ENCODE assay signal across 1 cellular context in genomic region chr4:8595237-8596087, GRCh38.
TF ChIP-seq lines count a peak whose summit lies in the region.

No MANE protein-coding gene starts in this region.

TF ChIP-seq in HepG2, 621 proteins besides CTCF, POLR2A, EP300 and RAD21:
- TF ChIP-seq ATF7 (IDR thresholded peaks at IDR 0.05): peak; percentile 72
- TF ChIP-seq ATF7 (CRISPR knock-in tag; IDR thresholded peaks at IDR 0.05): no peak
- TF ChIP-seq BRCA1 (CRISPR knock-in tag; IDR thresholded peaks at IDR 0.05): no peak
- TF ChIP-seq MNT (IDR thresholded peaks at IDR 0.05): peak; percentile 75
- no peak for TF ChIP-seq TBX2 (CRISPR knock-in tag; IDR thresholded peaks at IDR 0.05; ENCODE audit: borderline replicate concordance)
- TF ChIP-seq HNF4A (CRISPR knock-in tag; IDR thresholded peaks at IDR 0.05): peak; percentile 35; the same call in 1 of the 2 replicates
- TF ChIP-seq MTA3 (CRISPR knock-in tag; IDR thresholded peaks at IDR 0.05): no peak
